In the genomic region with DNA sequence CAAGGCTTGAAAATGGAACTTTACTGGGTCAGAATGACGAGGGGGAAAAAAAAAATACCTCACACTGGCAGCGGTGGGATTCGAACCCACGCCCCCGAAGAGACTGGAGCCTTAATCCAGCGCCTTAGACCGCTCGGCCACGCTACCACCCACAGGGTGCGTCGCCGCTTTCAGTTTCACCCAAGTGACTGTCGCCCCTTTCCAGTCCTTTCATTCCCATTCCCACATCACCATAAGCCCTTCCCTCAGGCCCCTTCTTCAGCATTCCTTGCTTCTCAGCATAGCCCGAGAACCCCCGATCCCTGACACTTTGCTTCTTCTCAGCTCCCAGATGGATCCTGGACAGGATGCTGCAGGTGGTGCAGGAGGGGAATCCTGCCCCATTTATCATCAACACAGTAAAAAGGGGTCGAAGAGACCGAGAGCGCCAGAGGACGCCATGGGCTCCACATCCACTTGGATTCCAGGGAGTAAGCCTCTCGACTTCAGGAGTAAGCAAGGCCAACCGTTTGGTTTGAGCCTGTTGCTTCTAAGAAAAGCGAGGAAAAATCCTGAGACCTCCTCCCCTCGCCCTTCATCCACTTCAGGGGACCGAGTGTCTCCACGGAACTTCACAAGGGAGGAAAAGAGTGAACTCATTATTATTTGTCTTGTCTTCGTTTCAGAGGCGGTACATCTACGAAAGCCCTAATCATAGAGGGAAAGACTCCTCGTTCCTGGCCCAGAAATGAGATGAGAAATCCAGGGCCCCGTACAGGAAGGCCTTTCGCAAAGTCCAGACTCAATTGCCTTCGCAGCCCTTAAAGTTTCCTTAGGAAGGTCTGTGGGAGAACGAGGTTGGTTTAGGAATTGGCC, we compare ENCODE assay signal across 8 cellular contexts. TPM values are rescaled to one million over a fixed set of nuclear protein-coding genes. Genes with fewer than 3 reads are reported as not detected.
DNase-seq lines count a peak whose midpoint lies in the region; ATAC-seq and TF ChIP-seq lines count a peak whose summit lies in the region.

No MANE protein-coding gene starts in this region.

- H3K9me3 ChIP-seq in duodenal mucosa (ENCODE audit: control insufficient read depth in 1 of 2, low read length in 2 of 2): no peaks in the 10 kb centered on the region

- no peaks in the 10 kb centered on the region for H3K27me3 ChIP-seq in duodenal mucosa (ENCODE audit: control insufficient read depth in 1 of 2, insufficient read depth in 2 of 2, low read length in 2 of 2)

- no peak for TF ChIP-seq CTCF in lower leg skin (IDR thresholded peaks at IDR 0.05)

- H3K9ac ChIP-seq in duodenal mucosa (ENCODE audit: low read depth in 1 of 2, low read length in 2 of 2): peak overlapping the region; percentile 54 to 71

- peaks cover 21 to 30% of the 10 kb centered on the region in 2 donors for H3K4me1 ChIP-seq in duodenal mucosa (ENCODE audit: control insufficient read depth in 1 of 2, insufficient read depth in 2 of 2, low read length in 2 of 2)

- no peak for TF ChIP-seq POLR2A in lower leg skin (IDR thresholded peaks at IDR 0.05)

- DNase-seq in NCI-H2196 (lab: John Stamatoyannopoulos, UW; ENCODE audit: unreplicated experiment) (peak; percentile 50), NCI-H2196 treated with DMSO at 0.1 percent for 48 hours (lab: John Stamatoyannopoulos, UW; ENCODE audit: unreplicated experiment) (no peak), NCI-H446 treated with DMSO at 0.1 percent for 48 hours (lab: John Stamatoyannopoulos, UW) (peak; percentile 63), lower leg skin (ENCODE audit: low spot score in 2 of 2) (peak in 1 of 2 donors; percentile 90)
- peak; percentile 58 for DNase-seq in activated CD4-positive, alpha-beta T cell treated with anti-CD3 and anti-CD28 coated beads, Interleukin-2, amount 50 U/mL, for 1 hour
- peak; percentile 60 to 71 for DNase-seq in stimulated activated CD4-positive, alpha-beta T cell treated with anti-CD3 and anti-CD28 coated beads, Interleukin-4, amount 100 ng/mL, for 4 hours

- H3K4me3 ChIP-seq in duodenal mucosa (ENCODE audit: low read depth in 1 of 2, low read length in 2 of 2): peak overlapping the region; percentile 71 to 81
- H3K4me3 ChIP-seq in lower leg skin (ENCODE audit: low read depth, poor library complexity, severe bottlenecking): peak overlapping the region; percentile 6

- no peak for ATAC-seq in GM19328 (IDR thresholded peaks at IDR 0.05; ENCODE audit: unreplicated experiment)

- peak overlapping the region; percentile 12 for H3K27ac ChIP-seq in duodenal mucosa (ENCODE audit: low read depth, low read length)

- no peaks in the 10 kb centered on the region for H3K36me3 ChIP-seq in duodenal mucosa (ENCODE audit: control insufficient read depth in 1 of 2, insufficient read depth in 2 of 2, low read length in 2 of 2)

- WGBS in lower leg skin, 2 donors: 5% methylated on average over 33 of the region's 33 CpGs

- intact Hi-C loops in lower leg skin (cut with DNase I; ENCODE audit: low total_unique reads): no loop called here

RNA-seq across cellular contexts. Expression of gene TRIM27, which starts 20.0 kb away (rescaled TPM):
- total RNA-seq in lower leg skin: 10 to 100 TPM; 32.2 to 38.9 (median 35.6) TPM
